ENCODE assay signal across 16 cellular contexts in genomic region chr3:177823701-177824189, GRCh38.
DNase-seq lines count a peak whose midpoint lies in the region; ATAC-seq, FAIRE-seq and TF ChIP-seq lines count a peak whose summit lies in the region.
"Had no signal": no experiment of that assay in that cellular context is flagged by ENCODE, and none has a peak within 500 bp of the region (broad histone marks: within the 10 kb centered on the region; RNA-seq: fewer than 3 reads in every experiment).

No MANE protein-coding gene starts in this region.

- H4K20me1 ChIP-seq in hepatocyte (ENCODE audit: insufficient read depth, poor library complexity, severe bottlenecking) = no peaks in the 10 kb centered on the region

- DNase-seq in A549 (ENCODE audit: low read depth in 1 of 2, low spot score in 1 of 2) (peak in 1 of 2 experiments; percentile 6), hepatocyte (ENCODE audit: low spot score) (no peak), NCI-H2196 treated with DMSO at 0.1 percent for 48 hours (lab: John Stamatoyannopoulos, UW; ENCODE audit: unreplicated experiment) (no peak), GM19240 (ENCODE audit: insufficient read length, low spot score) (no peak)
- DNase-seq in NK-92 treated with Interleukin-12 subunit alpha and Interleukin-12 subunit beta, amount 100 ng/mL, for 24 hours (lab: John Stamatoyannopoulos, UW) = no peak
- no peak for DNase-seq in activated CD4-positive, alpha-beta memory T cell treated with anti-CD3 and anti-CD28 coated beads for 36 hours
- DNase-seq: activated CD8-positive, alpha-beta T cell treated with anti-CD3 and anti-CD28 coated beads, Interleukin-2, amount 10 ng/mL, durations not matched to agents 7 days and 5 days; CD4-positive, alpha-beta T cell; NCI-H1105 had no signal

- no peak for TF ChIP-seq RAD21 in A549 (conservative IDR thresholded peaks at IDR 0.05 in 1 of 2, IDR thresholded peaks at IDR 0.05 in 1 of 2)

- peaks cover 15% of the 10 kb centered on the region for H3K4me1 Mint-ChIP-seq in activated CD4-positive, alpha-beta memory T cell treated with anti-CD3 and anti-CD28 coated beads for 36 hours (ENCODE audit: low read depth)

- H3K36me3 Mint-ChIP-seq in activated CD4-positive, alpha-beta memory T cell treated with anti-CD3 and anti-CD28 coated beads for 36 hours = no peaks in the 10 kb centered on the region

- no peaks in the 10 kb centered on the region for H3K9me3 Mint-ChIP-seq in activated CD4-positive, alpha-beta memory T cell treated with anti-CD3 and anti-CD28 coated beads for 36 hours
- H3K9me3 Mint-ChIP-seq: activated T-helper 2 cell treated with anti-CD3 and anti-CD28 coated beads, Interferon-gamma antibody, Interleukin-2, Interleukin-4, amounts not matched to agents 10 μg/mL and 5 μg/mL and 100 μg/mL, durations not matched to agents 14 hours and 24 hours and 36 hours; CD4-positive, alpha-beta T cell; dendritic cell treated with granulocyte-macrophage colony-stimulating factor and Interleukin-4, amounts not matched to agents 40 ng/mL and 50 ng/mL, for 4 days; stimulated activated naive CD8-positive, alpha-beta T cell treated with anti-CD3 and anti-CD28 coated beads, Interleukin-15, Interleukin-2, amounts not matched to agents 100 ng/mL and 50 ng/mL, for 24 hours had no signal

- 53% methylated on average over 9 of the region's 9 CpGs for WGBS in A549 (ENCODE audit: missing lambda C conversion rate)
- WGBS in hepatocyte (ENCODE audit: low lambda C conversion rate, missing lambda C conversion rate) = 81% methylated on average over 9 of the region's 9 CpGs

- H3K4me2 ChIP-seq in A549 (peak overlapping the region; percentile 52), hepatocyte (no peak overlapping the region), parathyroid adenoma (ENCODE audit: low read length) (peak overlapping the region; percentile 13)

- H2AFZ ChIP-seq in hepatocyte (peak overlapping the region; percentile 2), parathyroid adenoma (peak overlapping the region; percentile 56)

- H3K4me3 ChIP-seq in A549 (no peak overlapping the region), hepatocyte (no peak overlapping the region), parathyroid adenoma (ENCODE audit: low read depth, low read length) (no peak overlapping the region)

- H3K4me1 ChIP-seq in A549 (peaks cover 56% of the 10 kb centered on the region), hepatocyte (ENCODE audit: insufficient read depth) (peaks cover 29% of the 10 kb centered on the region), parathyroid adenoma (peaks cover 51% of the 10 kb centered on the region)

- no peaks in the 10 kb centered on the region for H3K27me3 ChIP-seq in hepatocyte
- H3K27me3 ChIP-seq in parathyroid adenoma (ENCODE audit: control insufficient read depth, insufficient read depth, low read length) = no peaks in the 10 kb centered on the region
- H3K27me3 ChIP-seq: neutrophil had no signal

- no peak overlapping the region for H3K9ac ChIP-seq in parathyroid adenoma

- TF ChIP-seq CTCF in A549 (IDR thresholded peaks at IDR 0.05) (no peak), hepatocyte (IDR thresholded peaks at IDR 0.05; ENCODE audit: poor library complexity) (no peak), parathyroid adenoma (IDR thresholded peaks at IDR 0.05) (no peak)

- H3K27me3 Mint-ChIP-seq in activated CD4-positive, alpha-beta memory T cell treated with anti-CD3 and anti-CD28 coated beads for 36 hours = no peaks in the 10 kb centered on the region
- H3K27me3 Mint-ChIP-seq: CD4-positive, alpha-beta T cell; stimulated activated naive CD8-positive, alpha-beta T cell treated with anti-CD3 and anti-CD28 coated beads, Interleukin-15, Interleukin-2, amounts not matched to agents 100 ng/mL and 50 ng/mL, for 24 hours had no signal

- H3K4me3 Mint-ChIP-seq in activated CD4-positive, alpha-beta memory T cell treated with anti-CD3 and anti-CD28 coated beads for 36 hours = no peak overlapping the region
- H3K4me3 Mint-ChIP-seq: activated CD8-positive, alpha-beta T cell treated with anti-CD3 and anti-CD28 coated beads, Interleukin-2, amount 10 ng/mL, durations not matched to agents 7 days and 5 days; CD4-positive, alpha-beta T cell; dendritic cell treated with granulocyte-macrophage colony-stimulating factor and Interleukin-4, amounts not matched to agents 40 ng/mL and 50 ng/mL, for 4 days; stimulated activated naive CD8-positive, alpha-beta T cell treated with anti-CD3 and anti-CD28 coated beads, Interleukin-15, Interleukin-2, amounts not matched to agents 100 ng/mL and 50 ng/mL, for 24 hours had no signal

- TF ChIP-seq POLR2A in A549 (IDR thresholded peaks at IDR 0.05; ENCODE audit: low read length) = no peak

- H3K9me3 ChIP-seq in A549 (no peaks in the 10 kb centered on the region), hepatocyte (ENCODE audit: low read depth) (no peaks in the 10 kb centered on the region), parathyroid adenoma (ENCODE audit: control insufficient read depth, low read length) (no peaks in the 10 kb centered on the region)
- H3K9me3 ChIP-seq: neutrophil had no signal

- ATAC-seq in A549 = peak; percentile 57 to 70; a peak in 5 of 6 replicates
- ATAC-seq: activated CD8-positive, alpha-beta T cell treated with anti-CD3 and anti-CD28 coated beads, Interleukin-2, amount 10 ng/mL, durations not matched to agents 7 days and 5 days had no signal

- H3K36me3 ChIP-seq in hepatocyte (replicated peaks; ENCODE audit: insufficient read depth, low read depth) (no peaks in the 10 kb centered on the region), parathyroid adenoma (ENCODE audit: control insufficient read depth, insufficient read depth, low read length) (no peaks in the 10 kb centered on the region)
- H3K36me3 ChIP-seq: neutrophil had no signal

- H3K9me2 ChIP-seq in hepatocyte (replicated peaks; ENCODE audit: insufficient read depth) = no peaks in the 10 kb centered on the region

- H3K27ac Mint-ChIP-seq in activated CD4-positive, alpha-beta memory T cell treated with anti-CD3 and anti-CD28 coated beads for 36 hours = no peak overlapping the region
- H3K27ac Mint-ChIP-seq: activated CD8-positive, alpha-beta T cell treated with anti-CD3 and anti-CD28 coated beads, Interleukin-2, amount 10 ng/mL, durations not matched to agents 7 days and 5 days; activated T-helper 2 cell treated with anti-CD3 and anti-CD28 coated beads, Interferon-gamma antibody, Interleukin-2, Interleukin-4, amounts not matched to agents 10 μg/mL and 5 μg/mL and 100 μg/mL, durations not matched to agents 14 hours and 24 hours and 36 hours; CD4-positive, alpha-beta T cell; dendritic cell treated with granulocyte-macrophage colony-stimulating factor and Interleukin-4, amounts not matched to agents 40 ng/mL and 50 ng/mL, for 4 days; stimulated activated naive CD8-positive, alpha-beta T cell treated with anti-CD3 and anti-CD28 coated beads, Interleukin-15, Interleukin-2, amounts not matched to agents 100 ng/mL and 50 ng/mL, for 24 hours had no signal

- POLR2A ChIA-PET in A549 (lab: Yijun Ruan, JAX) = no interaction called here
- POLR2A ChIA-PET in activated CD4-positive, alpha-beta memory T cell treated with anti-CD3 and anti-CD28 coated beads for 36 hours (lab: Charles Lee) = no interaction called here

- no peak for TF ChIP-seq EP300 in A549 (IDR thresholded peaks at IDR 0.05)

- CTCF ChIA-PET in A549 (lab: Yijun Ruan, JAX) = interaction anchor here (0.6 to 1.8 kb wide), 2 partner anchors 16 to 211 kb away, joined by 3 to 4 read pairs; no protein-coding TSS in a partner anchor
- CTCF ChIA-PET in activated CD4-positive, alpha-beta memory T cell treated with anti-CD3 and anti-CD28 coated beads for 36 hours (lab: Charles Lee) = no interaction called here

- H3K79me2 ChIP-seq in hepatocyte (no peaks in the 10 kb centered on the region), parathyroid adenoma (no peaks in the 10 kb centered on the region)

- FAIRE-seq in A549 (lab: Jason Lieb, UNC) (no peak), TTC549 (lab: Jason Lieb, UNC) (peak; percentile 9)
- FAIRE-seq: small intestine had no signal

- peak overlapping the region; percentile 72 to 90 for H3K27ac ChIP-seq in A549
- H3K27ac ChIP-seq in hepatocyte = peak overlapping the region; percentile 77
- peak overlapping the region; percentile 93 for H3K27ac ChIP-seq in parathyroid adenoma
- H3K27ac ChIP-seq: neutrophil had no signal

- intact Hi-C loops in activated CD4-positive, alpha-beta memory T cell treated with anti-CD3 and anti-CD28 coated beads for 36 hours (cut with micrococcal nuclease) = loop anchor here (5.0 kb wide), 1 partner anchor 36 kb away; no protein-coding TSS in a partner anchor

TF ChIP-seq in A549, 52 proteins besides CTCF, POLR2A, EP300 and RAD21:
- TF ChIP-seq RFX5 (IDR thresholded peaks at IDR 0.05) (no peak), TP53 (CRISPR knock-in tag; IDR thresholded peaks at IDR 0.05) (no peak), SMC3 (IDR thresholded peaks at IDR 0.05) (no peak), TFCP2L1 (CRISPR knock-in tag; IDR thresholded peaks at IDR 0.05) (no peak), POLR2AphosphoS2 (conservative IDR thresholded peaks at IDR 0.05; ENCODE audit: low read length) (no peak), CBX2 (IDR thresholded peaks at IDR 0.05; ENCODE audit: borderline replicate concordance, low read depth) (no peak), ESRRA (IDR thresholded peaks at IDR 0.05; ENCODE audit: borderline replicate concordance, low read length) (no peak)
